Comparison of ENCODE assay signal across 22 cellular contexts in the genomic region with DNA sequence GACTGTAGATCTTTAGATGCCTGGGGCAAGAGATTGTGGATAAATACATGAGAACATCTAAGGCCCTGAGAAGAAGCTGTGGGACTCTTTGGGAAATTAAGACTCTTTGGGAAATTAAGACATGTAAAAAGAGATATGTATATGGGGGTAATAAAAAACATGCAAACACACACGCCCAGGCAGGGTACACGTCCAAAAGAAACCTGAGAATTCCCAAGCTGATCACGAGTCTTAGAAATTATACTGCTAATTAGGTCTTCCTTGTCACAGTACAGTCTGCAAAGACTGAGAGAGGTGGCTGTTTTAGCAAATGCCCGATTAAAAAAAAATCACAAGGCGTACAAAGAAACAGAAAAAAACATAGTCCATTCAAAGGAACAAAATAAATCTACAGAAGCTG.
"Had no signal": no experiment of that assay in that cellular context is flagged by ENCODE, and none has a peak within 500 bp of the region (broad histone marks: within the 10 kb centered on the region; RNA-seq: fewer than 3 reads in every experiment).

No MANE protein-coding gene starts in this region.

- ATAC-seq: effector memory CD8-positive, alpha-beta T cell; left lung; naive thymus-derived CD8-positive, alpha-beta T cell; right lobe of liver; stimulated activated naive B cell treated with anti-CD40 and anti-IgM and Interleukin-4, amounts not matched to agents 10 μg/mL and 1 μg/mL and 100 μg/mL, for 72 hours had no signal

- H3K4me3 ChIP-seq: left lung, ovary, right lobe of liver, thoracic aorta, tibial nerve, upper lobe of left lung had no signal

- H3K4me1 ChIP-seq: left lung, right lobe of liver, tibial nerve, upper lobe of left lung had no signal

- H3K9me3 ChIP-seq: ovary had no signal

- H3K4me3 Mint-ChIP-seq: effector memory CD8-positive, alpha-beta T cell; naive thymus-derived CD8-positive, alpha-beta T cell; nephron progenitor cell; stimulated activated naive B cell treated with anti-CD40 and anti-IgM and Interleukin-4, amounts not matched to agents 10 μg/mL and 1 μg/mL and 100 μg/mL, for 72 hours; stimulated activated naive CD8-positive, alpha-beta T cell treated with anti-CD3 and anti-CD28 coated beads, Interleukin-15, Interleukin-2, amounts not matched to agents 100 ng/mL and 50 ng/mL, for 24 hours had no signal

- H3K27ac ChIP-seq: left lung, ovary, right lobe of liver, thoracic aorta, tibial nerve, upper lobe of left lung had no signal

- H3K4me1 Mint-ChIP-seq: naive thymus-derived CD8-positive, alpha-beta T cell; nephron progenitor cell; stimulated activated naive B cell treated with anti-CD40 and anti-IgM and Interleukin-4, amounts not matched to agents 10 μg/mL and 1 μg/mL and 100 μg/mL, for 72 hours had no signal

- DNase-seq: cortex of kidney; effector memory CD8-positive, alpha-beta T cell; head of caudate nucleus; kidney; left lung; mammary epithelial cell; mesendoderm; midbrain; naive thymus-derived CD8-positive, alpha-beta T cell; nephron progenitor cell; occipital lobe; ovary; posterior cingulate gyrus; right lobe of liver; small intestine; stimulated activated CD4-positive, alpha-beta T cell treated with anti-CD3 and anti-CD28 coated beads, Interleukin-15, amount 100 ng/mL, for 24 hours; stimulated activated CD4-positive, alpha-beta T cell treated with anti-CD3 and anti-CD28 coated beads, Interleukin-2, amount 100 ng/mL, for 48 hours; stimulated activated naive B cell treated with anti-CD40 and anti-IgM and Interleukin-4, amounts not matched to agents 10 μg/mL and 1 μg/mL and 100 μg/mL, for 72 hours; upper lobe of left lung had no signal

- H3K27ac Mint-ChIP-seq: effector memory CD8-positive, alpha-beta T cell; naive thymus-derived CD8-positive, alpha-beta T cell; nephron progenitor cell; stimulated activated naive B cell treated with anti-CD40 and anti-IgM and Interleukin-4, amounts not matched to agents 10 μg/mL and 1 μg/mL and 100 μg/mL, for 72 hours; stimulated activated naive CD8-positive, alpha-beta T cell treated with anti-CD3 and anti-CD28 coated beads, Interleukin-15, Interleukin-2, amounts not matched to agents 100 ng/mL and 50 ng/mL, for 24 hours had no signal

- H3K36me3 ChIP-seq: left lung, ovary, right lobe of liver, thoracic aorta, tibial nerve, upper lobe of left lung had no signal

- H3K27me3 ChIP-seq: left lung, ovary, right lobe of liver, tibial nerve, upper lobe of left lung had no signal
